Comparison of ENCODE assay signal across 21 cellular contexts in the genomic region with DNA sequence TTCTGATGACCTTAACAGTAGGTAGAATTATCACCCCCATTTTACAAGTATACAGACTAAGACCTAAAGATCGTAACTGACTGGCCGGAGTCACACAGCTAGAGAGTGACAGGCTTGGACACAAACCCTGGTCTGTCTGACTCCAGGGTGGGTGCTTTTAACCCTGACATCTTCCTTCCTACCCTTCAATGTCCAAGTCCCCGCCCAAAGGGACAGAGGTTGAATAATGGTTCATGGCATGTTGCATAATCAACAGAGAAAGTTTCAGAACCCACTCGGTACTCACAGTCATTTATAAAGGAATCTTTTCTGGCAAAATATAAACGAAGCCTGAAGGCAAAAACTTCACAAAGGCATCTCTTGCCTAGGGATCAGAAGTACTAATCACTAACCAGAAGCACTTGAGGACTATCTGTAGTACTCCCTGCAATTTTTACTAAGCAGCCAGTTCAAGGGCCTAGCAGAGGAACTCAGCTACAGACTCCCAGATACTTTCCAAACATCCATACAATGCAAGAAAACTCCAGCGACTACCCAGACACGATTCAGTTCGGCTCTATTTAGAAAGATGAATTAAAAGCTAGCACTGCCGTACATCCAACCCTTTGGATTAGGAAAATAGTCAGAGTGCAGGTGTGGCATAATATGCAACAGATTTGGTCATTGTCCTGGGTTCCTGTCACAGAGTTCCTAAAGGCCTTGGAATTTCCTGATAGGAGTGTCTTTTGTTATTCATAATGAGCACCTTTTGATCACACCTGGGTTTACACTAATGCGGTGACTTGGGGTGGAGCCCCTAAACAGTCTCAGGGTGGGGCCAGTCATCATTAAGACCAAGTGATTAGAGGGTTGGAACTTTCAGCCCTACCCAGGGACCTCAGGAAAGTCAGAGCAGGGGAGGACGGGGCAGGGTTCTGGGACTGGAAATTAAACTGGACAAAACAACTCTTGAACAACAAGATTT. TPM values are rescaled to one million over a fixed set of nuclear protein-coding genes. Genes with fewer than 3 reads are reported as not detected.
DNase-seq lines count a peak whose midpoint lies in the region; ATAC-seq and TF ChIP-seq lines count a peak whose summit lies in the region.
"Had no signal": no experiment of that assay in that cellular context is flagged by ENCODE, and none has a peak within 500 bp of the region (broad histone marks: within the 10 kb centered on the region; RNA-seq: fewer than 3 reads in every experiment).

No MANE protein-coding gene starts in this region.

- DNase-seq in Right ventricle myocardium superior (no peak), cardiac septum (ENCODE audit: low spot score) (no peak), epithelial cell of esophagus (ENCODE audit: low read depth) (peak; percentile 32), left lung (no peak), upper lobe of right lung (no peak), HEK293T (ENCODE audit: extremely low spot score) (no peak)
- DNase-seq in activated effector memory CD4-positive, alpha-beta T cell treated with Interleukin-2 at 50 U/mL for 16 hours = no peak
- DNase-seq: ACHN; activated naive CD4-positive, alpha-beta T cell treated with Interleukin-2 at 50 U/mL for 16 hours; C1 segment of cervical spinal cord; DMS 273 treated with DMSO at 0.1 percent for 48 hours; effector CD4-positive, alpha-beta T cell; GF-D8; heart left ventricle; NCI-H1048; NCI-H510A treated with DMSO at 0.1 percent for 48 hours; posterior cingulate gyrus had no signal

- H3K27me3 ChIP-seq in left lung = no peaks in the 10 kb centered on the region
- no peaks in the 10 kb centered on the region for H3K27me3 ChIP-seq in upper lobe of right lung
- H3K27me3 ChIP-seq: heart left ventricle had no signal

- ATAC-seq in Right ventricle myocardium superior (ENCODE audit: poor library complexity) (peak; percentile 43), left lung (peak; percentile 70), upper lobe of right lung (peak; percentile 56), HG03457 (IDR thresholded peaks at IDR 0.05; ENCODE audit: unreplicated experiment) (no peak)
- ATAC-seq: GM12878, HCT116 had no signal

- CTCF ChIA-PET in HEK293T (lab: Yijun Ruan, JAX) = no interaction called here

- TF ChIP-seq CTCF in epithelial cell of esophagus (IDR thresholded peaks at IDR 0.05; ENCODE audit: insufficient read depth, low read depth, low read length, missing control alignments) (no peak), left lung (IDR thresholded peaks at IDR 0.05) (no peak), upper lobe of right lung (IDR thresholded peaks at IDR 0.05) (no peak)

- H3K4me3 ChIP-seq in epithelial cell of esophagus (ENCODE audit: low read length) = no peak overlapping the region
- H3K4me3 ChIP-seq in left lung = no peak overlapping the region
- no peak overlapping the region for H3K4me3 ChIP-seq in upper lobe of right lung
- H3K4me3 ChIP-seq: GM12878, heart left ventricle had no signal

- H3K36me3 ChIP-seq in left lung = peaks cover 0 to 43% of the 10 kb centered on the region in 2 donors
- peaks cover 31% of the 10 kb centered on the region for H3K36me3 ChIP-seq in upper lobe of right lung

- intact Hi-C loops in Right ventricle myocardium superior (cut with DNase I) = no loop called here
- intact Hi-C loops in cardiac septum (cut with DNase I) = no loop called here
- intact Hi-C loops in left lung (cut with DNase I) = no loop called here
- intact Hi-C loops in upper lobe of right lung (cut with DNase I) = no loop called here

- H3K4me1 ChIP-seq in left lung (peaks cover 0 to 15% of the 10 kb centered on the region in 2 donors), upper lobe of right lung (peaks cover 11% of the 10 kb centered on the region)

- H3K9me3 ChIP-seq in left lung = no peaks in the 10 kb centered on the region
- no peaks in the 10 kb centered on the region for H3K9me3 ChIP-seq in upper lobe of right lung
- H3K9me3 ChIP-seq: heart left ventricle had no signal

- H3K27ac ChIP-seq in left lung = no peak overlapping the region
- no peak overlapping the region for H3K27ac ChIP-seq in upper lobe of right lung
- H3K27ac ChIP-seq: heart left ventricle, HL-60 had no signal

- POLR2A ChIA-PET in HEK293T (lab: Yijun Ruan, JAX) = no interaction called here

TF ChIP-seq in HEK293T, 16 proteins besides CTCF, POLR2A, EP300 and RAD21:
- TF ChIP-seq TARDBP (IDR thresholded peaks at IDR 0.05) (no peak), LEF1 (IDR thresholded peaks at IDR 0.05; ENCODE audit: borderline replicate concordance) (no peak), ZNF384 (IDR thresholded peaks at IDR 0.05) (no peak), FOXA1 (IDR thresholded peaks at IDR 0.05) (no peak), L3MBTL2 (conservative IDR thresholded peaks at IDR 0.05) (no peak), FOXK2 (IDR thresholded peaks at IDR 0.05) (no peak), NFRKB (IDR thresholded peaks at IDR 0.05) (no peak), SP1 (IDR thresholded peaks at IDR 0.05) (no peak), HDGF (IDR thresholded peaks at IDR 0.05; ENCODE audit: borderline replicate concordance) (no peak), SUZ12 (IDR thresholded peaks at IDR 0.05) (no peak), ARNT (IDR thresholded peaks at IDR 0.05) (no peak), BHLHE40 (IDR thresholded peaks at IDR 0.05; ENCODE audit: borderline replicate concordance) (no peak), CTBP1 (IDR thresholded peaks at IDR 0.05; ENCODE audit: borderline replicate concordance) (no peak), ELF4 (IDR thresholded peaks at IDR 0.05) (no peak), FOXM1 (IDR thresholded peaks at IDR 0.05; ENCODE audit: borderline replicate concordance) (no peak)
- TF ChIP-seq, protein P1, sequence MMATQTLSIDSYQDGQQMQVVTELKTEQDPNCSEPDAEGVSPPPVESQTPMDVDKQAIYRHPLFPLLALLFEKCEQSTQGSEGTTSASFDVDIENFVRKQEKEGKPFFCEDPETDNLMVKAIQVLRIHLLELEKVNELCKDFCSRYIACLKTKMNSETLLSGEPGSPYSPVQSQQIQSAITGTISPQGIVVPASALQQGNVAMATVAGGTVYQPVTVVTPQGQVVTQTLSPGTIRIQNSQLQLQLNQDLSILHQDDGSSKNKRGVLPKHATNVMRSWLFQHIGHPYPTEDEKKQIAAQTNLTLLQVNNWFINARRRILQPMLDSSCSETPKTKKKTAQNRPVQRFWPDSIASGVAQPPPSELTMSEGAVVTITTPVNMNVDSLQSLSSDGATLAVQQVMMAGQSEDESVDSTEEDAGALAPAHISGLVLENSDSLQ (IDR thresholded peaks at IDR 0.05) = no peak

RNA-seq across cellular contexts. Expression of a gene that starts 44.0 kb away (rescaled TPM):
- total RNA-seq in Right ventricle myocardium superior = 15.8 TPM
- 40.6 TPM for total RNA-seq in cardiac septum
- 10 to 100 TPM; 31.0 to 35.6 TPM for total RNA-seq in left lung
- 49.1 TPM for total RNA-seq in upper lobe of right lung
